ENCODE assay signal across 10 cellular contexts in the genomic region with DNA sequence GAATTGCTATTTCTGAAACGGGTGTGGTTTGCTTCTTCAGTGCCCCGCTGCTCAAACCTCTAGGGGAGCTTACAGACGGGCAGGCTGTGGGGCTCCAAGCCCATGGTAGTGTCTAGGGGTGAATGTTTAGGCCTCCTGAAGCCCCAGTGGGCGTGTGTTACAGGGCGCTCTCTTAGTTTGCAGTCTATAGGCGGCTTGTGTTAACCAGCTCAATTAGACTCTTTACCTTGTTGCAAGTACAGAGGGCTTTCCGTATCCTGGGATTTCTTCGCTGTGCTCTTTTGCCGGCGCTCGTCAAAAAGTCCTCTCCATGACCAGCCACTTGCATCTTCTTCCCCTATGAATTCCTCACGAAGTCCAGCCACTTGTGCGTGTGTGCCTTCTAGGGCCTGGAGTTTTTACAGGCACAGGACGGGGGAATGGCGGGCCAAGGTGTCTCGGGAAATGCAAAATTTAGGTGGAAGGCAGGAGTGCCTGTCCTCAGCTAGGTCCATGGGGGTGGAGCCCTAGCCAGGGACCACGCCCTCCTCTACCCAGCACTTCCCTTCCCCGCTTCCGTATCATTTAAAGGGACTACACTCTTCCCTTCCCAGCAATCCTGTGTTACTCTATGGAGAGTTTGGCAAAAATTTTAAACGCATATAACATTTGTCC.
DNase-seq lines count a peak whose midpoint lies in the region; ATAC-seq and TF ChIP-seq lines count a peak whose summit lies in the region.
"Had no signal": no experiment of that assay in that cellular context is flagged by ENCODE, and none has a peak within 500 bp of the region (broad histone marks: within the 10 kb centered on the region; RNA-seq: fewer than 3 reads in every experiment).

No MANE protein-coding gene starts in this region.

- ATAC-seq in HCT116, result peak; percentile 95
- no peak for ATAC-seq in GM18517 (IDR thresholded peaks at IDR 0.05; ENCODE audit: unreplicated experiment)
- ATAC-seq in GM18519 (IDR thresholded peaks at IDR 0.05; ENCODE audit: low FRiP score, unreplicated experiment), result no peak
- ATAC-seq: activated CD4-positive, alpha-beta T cell treated with anti-CD3 and anti-CD28 coated beads for 36 hours had no signal

- peak overlapping the region; percentile 60 for H3K9ac ChIP-seq in HCT116 (ENCODE audit: low read length)
- H3K9ac ChIP-seq: KMS-11 had no signal

- H3K4me3 ChIP-seq in HCT116 (replicated peaks in 1 of 2; ENCODE audit: low read depth in 1 of 2, low read length in 2 of 2) (peak overlapping the region; percentile 64 to 65), cardiac fibroblast (replicated peaks in 1 of 2; ENCODE audit: low read depth in 2 of 2, low read length in 2 of 2) (peak overlapping the region; percentile 40 to 68), skeletal muscle cell (ENCODE audit: low read depth, low read length) (peak overlapping the region; percentile 52)

- RAD21 ChIA-PET in HCT116 (lab: Charles Lee; ENCODE audit: low non-redundant PET in 1 of 2, low total read pairs in 2 of 2, uncharacterized antibody in 2 of 2, unreplicated experiment in 2 of 2), result no interaction called here

- TSS peak; percentile 86 for BruUV-seq in HCT116 (replicated peaks; lab: Mats Ljungman, UMichigan)

- H3K79me2 ChIP-seq in HCT116 (ENCODE audit: insufficient read depth, low read length), result no peaks in the 10 kb centered on the region

- no peaks in the 10 kb centered on the region for H3K9me3 ChIP-seq in HCT116 (ENCODE audit: control insufficient read depth in 1 of 2, insufficient read depth in 1 of 2, low read depth in 1 of 2, low read length in 2 of 2)

- H3K27me3 ChIP-seq in HCT116 (ENCODE audit: insufficient read depth, low read length), result no peaks in the 10 kb centered on the region

- H3K4me2 ChIP-seq in HCT116 (ENCODE audit: low read length), result peak overlapping the region; percentile 59
- H3K4me2 ChIP-seq: KMS-11 had no signal

- DNase-seq in HCT116 (ENCODE audit: low read depth, low spot score), result peak; percentile 18
- peak; percentile 28 to 56 for DNase-seq in cardiac fibroblast (ENCODE audit: low read depth in 2 of 2)
- peak; percentile 35 for DNase-seq in iPS-NIHi7 (ENCODE audit: extremely low spot score)
- no peak for DNase-seq in skeletal muscle cell (ENCODE audit: low read depth)
- DNase-seq in activated CD8-positive, alpha-beta memory T cell treated with anti-CD3 and anti-CD28 coated beads for 24 hours, result no peak
- no peak for DNase-seq in NCI-H2196 treated with DMSO at 0.1 percent for 48 hours (lab: John Stamatoyannopoulos, UW; ENCODE audit: unreplicated experiment)
- DNase-seq: activated CD4-positive, alpha-beta T cell treated with anti-CD3 and anti-CD28 coated beads for 36 hours had no signal

- H3K9me2 ChIP-seq in HCT116 (ENCODE audit: insufficient read depth), result no peaks in the 10 kb centered on the region

- CTCF ChIA-PET in HCT116 (lab: Charles Lee), result no interaction called here

- peak overlapping the region; percentile 65 for H2AFZ ChIP-seq in HCT116 (ENCODE audit: low read depth, low read length, poor library complexity, severe bottlenecking)

- no peak for TF ChIP-seq CTCF in HCT116 (IDR thresholded peaks at IDR 0.05 in 2 of 3, conservative IDR thresholded peaks at IDR 0.05 in 1 of 3; ENCODE audit: borderline replicate concordance in 1 of 3, insufficient read depth in 1 of 3, low read depth in 2 of 3, low read length in 2 of 3)
- peak; percentile 11 for TF ChIP-seq CTCF in cardiac fibroblast (IDR thresholded peaks at IDR 0.05; ENCODE audit: low read depth, low read length)

- no peaks in the 10 kb centered on the region for H4K20me1 ChIP-seq in HCT116 (ENCODE audit: insufficient read depth)

- intact Hi-C loops in HCT116 (cut with micrococcal nuclease), result no loop called here

- POLR2A ChIA-PET in HCT116 (lab: Charles Lee), result no interaction called here

- no peak for TF ChIP-seq RAD21 in HCT116 (IDR thresholded peaks at IDR 0.05; ENCODE audit: low read depth)

- no peaks in the 10 kb centered on the region for H3K36me3 ChIP-seq in HCT116 (ENCODE audit: control insufficient read depth in 1 of 2, insufficient read depth in 2 of 2, low read length in 2 of 2)

- H3K4me1 ChIP-seq in HCT116 (ENCODE audit: control insufficient read depth in 1 of 2, insufficient read depth in 2 of 2, low read length in 2 of 2), result 0 out of 4 replicates have a peak, but pooled peaks cover 0 to 3% of the 10 kb centered on the region in 2 experiments

- peak overlapping the region; percentile 41; the same call in 1 of the 2 replicates for H3K27ac ChIP-seq in HCT116 (ENCODE audit: low read depth, low read length)
- H3K27ac ChIP-seq: KMS-11 had no signal

- no peak for TF ChIP-seq POLR2A in HCT116 (IDR thresholded peaks at IDR 0.05; ENCODE audit: borderline replicate concordance, extremely low read depth, insufficient read depth, insufficient read length)

TF ChIP-seq in HCT116, 20 proteins besides CTCF, POLR2A, EP300 and RAD21:
- peak; percentile 68 for TF ChIP-seq POLR2AphosphoS5 (IDR thresholded peaks at IDR 0.05; ENCODE audit: low read depth, low read length)
- TF ChIP-seq, protein P1, sequence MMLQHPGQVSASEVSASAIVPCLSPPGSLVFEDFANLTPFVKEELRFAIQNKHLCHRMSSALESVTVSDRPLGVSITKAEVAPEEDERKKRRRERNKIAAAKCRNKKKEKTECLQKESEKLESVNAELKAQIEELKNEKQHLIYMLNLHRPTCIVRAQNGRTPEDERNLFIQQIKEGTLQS (IDR thresholded peaks at IDR 0.05), result no peak
- TF ChIP-seq, protein P2, sequence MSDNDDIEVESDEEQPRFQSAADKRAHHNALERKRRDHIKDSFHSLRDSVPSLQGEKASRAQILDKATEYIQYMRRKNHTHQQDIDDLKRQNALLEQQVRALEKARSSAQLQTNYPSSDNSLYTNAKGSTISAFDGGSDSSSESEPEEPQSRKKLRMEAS (IDR thresholded peaks at IDR 0.05), result 0 out of 2 replicates have a peak, but pooled peaks have one; percentile 15
- no peak for TF ChIP-seq EZH2 (IDR thresholded peaks at IDR 0.05)
- TF ChIP-seq ELF1 (IDR thresholded peaks at IDR 0.05; ENCODE audit: borderline replicate concordance, low read depth), result peak; percentile 40; the same call in 1 of the 2 replicates

Comparison
In these comparisons a context has a peak if more than half of its experiments do, and no peak if none do; other contexts are left out.
1. DNase-seq: peak in HCT116 (single experiment), cardiac fibroblast (2 of 2) and iPS-NIHi7 (single experiment); none in skeletal muscle cell (single experiment), activated CD8-positive, alpha-beta memory T cell treated with anti-CD3 and anti-CD28 coated beads for 24 hours (single experiment) and NCI-H2196 treated with DMSO at 0.1 percent for 48 hours (single experiment).
2. Peak in every context shown above with its lines, with median percentiles within 50 percentile points of each other: H3K4me3 ChIP-seq.